In genomic region chr2:218607436-218608115, GRCh38 we compare ENCODE assay signal across 9 cellular contexts. TPM values are rescaled to one million over a fixed set of nuclear protein-coding genes. Genes with fewer than 3 reads are reported as not detected.
DNase-seq lines count a peak whose midpoint lies in the region; ATAC-seq and TF ChIP-seq lines count a peak whose summit lies in the region.
"Had no signal": no experiment of that assay in that cellular context is flagged by ENCODE, and none has a peak within 500 bp of the region (broad histone marks: within the 10 kb centered on the region; RNA-seq: fewer than 3 reads in every experiment).

Gene PLCD4, plus strand, starts transcription at chr2:218607899. Its CDS starts 7,841 bp downstream, at chr2:218615740.

- intact Hi-C loops in lower lobe of right lung (cut with DNase I) = no loop called here

- DNase-seq in NCI-H82 (lab: John Stamatoyannopoulos, UW) = peak; percentile 54
- DNase-seq in NCI-H82 treated with DMSO at 0.1 percent for 48 hours (lab: John Stamatoyannopoulos, UW; ENCODE audit: unreplicated experiment) = no peak
- DNase-seq in coronary artery (ENCODE audit: low spot score) = no peak
- DNase-seq in lower lobe of right lung = no peak
- peak; percentile 45 for DNase-seq in ureter (ENCODE audit: low spot score)
- DNase-seq in GDM1 (lab: John Stamatoyannopoulos, UW) = no peak

- TF ChIP-seq CTCF in coronary artery (IDR thresholded peaks at IDR 0.05) (no peak), lower lobe of right lung (IDR thresholded peaks at IDR 0.05) (no peak)

- H3K9me3 ChIP-seq in lower lobe of right lung = no peaks in the 10 kb centered on the region
- H3K9me3 ChIP-seq: BLaER1 had no signal

- H3K27ac ChIP-seq in coronary artery = peak within 1 kb of the TSS; percentile 30 to 71
- H3K27ac ChIP-seq in lower lobe of right lung = no peak within 1 kb of the TSS
- H3K27ac ChIP-seq: BLaER1 had no signal

- ATAC-seq in lower lobe of right lung (peak; percentile 37 to 52), GM18519 (IDR thresholded peaks at IDR 0.05; ENCODE audit: low FRiP score, unreplicated experiment) (no peak), HG03025 (IDR thresholded peaks at IDR 0.05; ENCODE audit: low FRiP score, unreplicated experiment) (no peak)

- H3K36me3 ChIP-seq in lower lobe of right lung = no peaks in the 10 kb centered on the region
- H3K36me3 ChIP-seq: BLaER1 had no signal

- peak within 1 kb of the TSS; percentile 60 for H3K4me3 ChIP-seq in coronary artery
- H3K4me3 ChIP-seq in lower lobe of right lung = peak within 1 kb of the TSS; percentile 22
- H3K4me3 ChIP-seq: BLaER1 had no signal

- no peaks in the 10 kb centered on the region for H3K4me1 ChIP-seq in lower lobe of right lung
- H3K4me1 ChIP-seq: BLaER1 had no signal

- no peaks in the 10 kb centered on the region for H3K27me3 ChIP-seq in lower lobe of right lung (ENCODE audit: low read depth)
- H3K27me3 ChIP-seq: BLaER1 had no signal

RNA-seq across cellular contexts. Expression of gene PLCD4, which starts in this region (rescaled TPM):
- total RNA-seq in lower lobe of right lung (1.1 TPM), ureter (3.9 TPM)

Comparison
In these comparisons a context has a peak if more than half of its experiments do, and no peak if none do; other contexts are left out.
1. DNase-seq: peak in NCI-H82 (single experiment) and ureter (single experiment); none in NCI-H82 treated with DMSO at 0.1 percent for 48 hours (single experiment), coronary artery (single experiment), lower lobe of right lung (single experiment) and GDM1 (single experiment).
2. ATAC-seq: peak in lower lobe of right lung (2 of 2); none in GM18519 (single experiment) and HG03025 (single experiment).